In genomic region chr22:37126383-37126782, GRCh38 we compare ENCODE assay signal across 11 cellular contexts. TPM values are rescaled to one million over a fixed set of nuclear protein-coding genes. Genes with fewer than 3 reads are reported as not detected.
DNase-seq lines count a peak whose midpoint lies in the region; ATAC-seq and TF ChIP-seq lines count a peak whose summit lies in the region.
"Had no signal": no experiment of that assay in that cellular context is flagged by ENCODE, and none has a peak within 500 bp of the region (broad histone marks: within the 10 kb centered on the region; RNA-seq: fewer than 3 reads in every experiment).

No MANE protein-coding gene starts in this region.

- H3K36me3 Mint-ChIP-seq in activated naive CD4-positive, alpha-beta T cell treated with anti-CD3 and anti-CD28 coated beads for 36 hours (ENCODE audit: low read depth) = peaks cover 37% of the 10 kb centered on the region
- peaks cover 2% of the 10 kb centered on the region for H3K36me3 Mint-ChIP-seq in T-helper 17 cell (ENCODE audit: low read depth)
- peaks cover 94% of the 10 kb centered on the region for H3K36me3 Mint-ChIP-seq in stimulated activated effector memory CD8-positive, alpha-beta T cell treated with anti-CD3 and anti-CD28 coated beads, Interleukin-12 subunit alpha, Interleukin-12 subunit beta, amount 100 ng/mL, for 72 hours
- H3K36me3 Mint-ChIP-seq in osteocyte (ENCODE audit: unreplicated experiment) = no peaks in the 10 kb centered on the region

- ATAC-seq in T-helper 17 cell = no peak
- peak; percentile 4 for ATAC-seq in stimulated activated effector memory CD8-positive, alpha-beta T cell treated with anti-CD3 and anti-CD28 coated beads, Interleukin-12 subunit alpha, Interleukin-12 subunit beta, amount 100 ng/mL, for 72 hours

- H3K4me1 Mint-ChIP-seq in activated naive CD4-positive, alpha-beta T cell treated with anti-CD3 and anti-CD28 coated beads for 36 hours (ENCODE audit: low read depth) = peaks cover 37% of the 10 kb centered on the region
- peaks cover 30% of the 10 kb centered on the region for H3K4me1 Mint-ChIP-seq in T-helper 17 cell
- peaks cover 80% of the 10 kb centered on the region for H3K4me1 Mint-ChIP-seq in stimulated activated effector memory CD8-positive, alpha-beta T cell treated with anti-CD3 and anti-CD28 coated beads, Interleukin-12 subunit alpha, Interleukin-12 subunit beta, amount 100 ng/mL, for 72 hours
- peaks cover 4% of the 10 kb centered on the region for H3K4me1 Mint-ChIP-seq in osteocyte (ENCODE audit: unreplicated experiment)

- H3K4me3 Mint-ChIP-seq in activated naive CD4-positive, alpha-beta T cell treated with anti-CD3 and anti-CD28 coated beads for 36 hours = no peak overlapping the region
- H3K4me3 Mint-ChIP-seq in T-helper 17 cell (no peak overlapping the region), osteocyte (ENCODE audit: unreplicated experiment) (no peak overlapping the region)
- H3K4me3 Mint-ChIP-seq in stimulated activated effector memory CD8-positive, alpha-beta T cell treated with anti-CD3 and anti-CD28 coated beads, Interleukin-12 subunit alpha, Interleukin-12 subunit beta, amount 100 ng/mL, for 72 hours = peak overlapping the region; percentile 16

- TF ChIP-seq CTCF in fibroblast of mammary gland (conservative IDR thresholded peaks at IDR 0.05; ENCODE audit: control insufficient read depth, insufficient read depth, low read depth, low read length) (no peak), osteocyte (IDR thresholded peaks at IDR 0.05) (no peak)

- H3K9me3 ChIP-seq in T-helper 17 cell (ENCODE audit: control insufficient read depth, low read length, poor library complexity, severe bottlenecking) = no peaks in the 10 kb centered on the region

- no peak overlapping the region for H3K4me3 ChIP-seq in fibroblast of mammary gland (ENCODE audit: control insufficient read depth, low read depth, low read length)

- DNase-seq in activated naive CD4-positive, alpha-beta T cell treated with anti-CD3 and anti-CD28 coated beads for 36 hours = no peak
- DNase-seq in activated naive CD4-positive, alpha-beta T cell treated with Interleukin-2 at 50 U/mL for 16 hours = no peak
- DNase-seq in T-helper 17 cell (no peak), fibroblast of mammary gland (ENCODE audit: low read depth) (peak; percentile 5), osteocyte (ENCODE audit: extremely low spot score, unreplicated experiment) (no peak), dedifferentiated amniotic fluid mesenchymal stem cell (ENCODE audit: extremely low spot score) (no peak), HEK293T (ENCODE audit: extremely low spot score) (no peak)
- no peak for DNase-seq in stimulated activated effector memory CD8-positive, alpha-beta T cell treated with anti-CD3 and anti-CD28 coated beads, Interleukin-12 subunit alpha, Interleukin-12 subunit beta, amount 100 ng/mL, for 72 hours (ENCODE audit: low spot score in 2 of 2)
- DNase-seq: DMS53, NCI-H1694 treated with DMSO at 0.1 percent for 48 hours had no signal

- CTCF ChIA-PET in activated naive CD4-positive, alpha-beta T cell treated with anti-CD3 and anti-CD28 coated beads for 36 hours (lab: Charles Lee) = interaction anchor here (0.6 to 3.1 kb wide), 5 partner anchors 22 to 266 kb away, joined by 3 to 19 read pairs (median 4); partner anchors contain the start of gene IL2RB
- CTCF ChIA-PET in HEK293T (lab: Yijun Ruan, JAX) = no interaction called here

- H3K27ac Mint-ChIP-seq in activated naive CD4-positive, alpha-beta T cell treated with anti-CD3 and anti-CD28 coated beads for 36 hours = peak overlapping the region; percentile 43
- peak overlapping the region; percentile 100 for H3K27ac Mint-ChIP-seq in T-helper 17 cell
- peak overlapping the region; percentile 95 for H3K27ac Mint-ChIP-seq in stimulated activated effector memory CD8-positive, alpha-beta T cell treated with anti-CD3 and anti-CD28 coated beads, Interleukin-12 subunit alpha, Interleukin-12 subunit beta, amount 100 ng/mL, for 72 hours
- H3K27ac Mint-ChIP-seq in osteocyte (ENCODE audit: unreplicated experiment) = no peak overlapping the region

- POLR2A ChIA-PET in HEK293T (lab: Yijun Ruan, JAX) = interaction anchor here (0.7 to 1.0 kb wide), 2 partner anchors 9 to 73 kb away, joined by 3 read pairs; no protein-coding TSS in a partner anchor

- no peaks in the 10 kb centered on the region for H3K9me3 Mint-ChIP-seq in activated naive CD4-positive, alpha-beta T cell treated with anti-CD3 and anti-CD28 coated beads for 36 hours
- no peaks in the 10 kb centered on the region for H3K9me3 Mint-ChIP-seq in stimulated activated effector memory CD8-positive, alpha-beta T cell treated with anti-CD3 and anti-CD28 coated beads, Interleukin-12 subunit alpha, Interleukin-12 subunit beta, amount 100 ng/mL, for 72 hours
- no peaks in the 10 kb centered on the region for H3K9me3 Mint-ChIP-seq in osteocyte (ENCODE audit: unreplicated experiment)

- no peaks in the 10 kb centered on the region for H3K27me3 Mint-ChIP-seq in activated naive CD4-positive, alpha-beta T cell treated with anti-CD3 and anti-CD28 coated beads for 36 hours (ENCODE audit: low read depth)
- H3K27me3 Mint-ChIP-seq in T-helper 17 cell = no peaks in the 10 kb centered on the region
- peaks cover 15% of the 10 kb centered on the region for H3K27me3 Mint-ChIP-seq in osteocyte (ENCODE audit: unreplicated experiment)

- intact Hi-C loops in activated naive CD4-positive, alpha-beta T cell treated with anti-CD3 and anti-CD28 coated beads for 36 hours (cut with micrococcal nuclease) = loop anchor here (1.0 kb wide), 1 partner anchor 72 kb away; no protein-coding TSS in a partner anchor

TF ChIP-seq in HEK293T, 16 proteins besides CTCF, POLR2A, EP300 and RAD21:
- TF ChIP-seq SUZ12 (IDR thresholded peaks at IDR 0.05) (no peak), CTBP1 (IDR thresholded peaks at IDR 0.05; ENCODE audit: borderline replicate concordance) (no peak), LEF1 (IDR thresholded peaks at IDR 0.05; ENCODE audit: borderline replicate concordance) (no peak), ARNT (IDR thresholded peaks at IDR 0.05) (no peak), SP1 (IDR thresholded peaks at IDR 0.05) (no peak), FOXM1 (IDR thresholded peaks at IDR 0.05; ENCODE audit: borderline replicate concordance) (no peak), FOXK2 (IDR thresholded peaks at IDR 0.05) (no peak), HDGF (IDR thresholded peaks at IDR 0.05; ENCODE audit: borderline replicate concordance) (no peak), ZNF384 (IDR thresholded peaks at IDR 0.05) (no peak), L3MBTL2 (conservative IDR thresholded peaks at IDR 0.05) (no peak), TARDBP (IDR thresholded peaks at IDR 0.05) (no peak), NFRKB (IDR thresholded peaks at IDR 0.05) (no peak)
- TF ChIP-seq, protein P1, sequence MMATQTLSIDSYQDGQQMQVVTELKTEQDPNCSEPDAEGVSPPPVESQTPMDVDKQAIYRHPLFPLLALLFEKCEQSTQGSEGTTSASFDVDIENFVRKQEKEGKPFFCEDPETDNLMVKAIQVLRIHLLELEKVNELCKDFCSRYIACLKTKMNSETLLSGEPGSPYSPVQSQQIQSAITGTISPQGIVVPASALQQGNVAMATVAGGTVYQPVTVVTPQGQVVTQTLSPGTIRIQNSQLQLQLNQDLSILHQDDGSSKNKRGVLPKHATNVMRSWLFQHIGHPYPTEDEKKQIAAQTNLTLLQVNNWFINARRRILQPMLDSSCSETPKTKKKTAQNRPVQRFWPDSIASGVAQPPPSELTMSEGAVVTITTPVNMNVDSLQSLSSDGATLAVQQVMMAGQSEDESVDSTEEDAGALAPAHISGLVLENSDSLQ (IDR thresholded peaks at IDR 0.05) = no peak

RNA-seq across cellular contexts. Expression of gene TMPRSS6, which starts 16.9 kb away (rescaled TPM):
- total RNA-seq in activated naive CD4-positive, alpha-beta T cell treated with anti-CD3 and anti-CD28 coated beads for 36 hours = 10 to 100 TPM; 10.7 to 10.9 TPM
- total RNA-seq in T-helper 17 cell (under 1 TPM; 0.31 to 0.92 TPM), osteocyte (not detected in 2 replicates)
- total RNA-seq: omental fat pad had no signal

RNA-seq across cellular contexts. Expression of gene IL2RB, which starts 23.3 kb away (rescaled TPM):
- 100 to 1,000 TPM; 126 to 134 TPM for total RNA-seq in activated naive CD4-positive, alpha-beta T cell treated with anti-CD3 and anti-CD28 coated beads for 36 hours
- total RNA-seq in T-helper 17 cell (100 to 1,000 TPM in 1 of 2 donors, 10 to 100 TPM in 1; 76.4 to 107 TPM), osteocyte (0.10 TPM in 1 of 2 replicates, not detected in the other)

Comparison
In these comparisons a context has a peak if more than half of its experiments do, and no peak if none do; other contexts are left out.
1. RNA of gene TMPRSS6, which starts 16.9 kb away (total RNA-seq): 10.7 to 10.9 TPM in activated naive CD4-positive, alpha-beta T cell treated with anti-CD3 and anti-CD28 coated beads for 36 hours; 0.31 to 0.92 TPM in T-helper 17 cell and not detected in osteocyte; every median in the first group is over 4 times any median in the second.
2. RNA of gene IL2RB, which starts 23.3 kb away (total RNA-seq): 126 to 134 TPM in activated naive CD4-positive, alpha-beta T cell treated with anti-CD3 and anti-CD28 coated beads for 36 hours and 76.4 to 107 TPM in T-helper 17 cell; 0.10 TPM in osteocyte; every median in the first group is over 10 times any median in the second.